ENCODE assay signal across 9 cellular contexts in genomic region chr17:7558544-7559306, GRCh38. TPM values are rescaled to one million over a fixed set of nuclear protein-coding genes. Genes with fewer than 3 reads are reported as not detected.
DNase-seq lines count a peak whose midpoint lies in the region; ATAC-seq, FAIRE-seq and TF ChIP-seq lines count a peak whose summit lies in the region.
"Had no signal": no experiment of that assay in that cellular context is flagged by ENCODE, and none has a peak within 500 bp of the region (broad histone marks: within the 10 kb centered on the region; RNA-seq: fewer than 3 reads in every experiment).

Gene TNFSF13 (plus strand): TSS chr17:7558750. CDS start chr17:7559040, 290 bp downstream.

- H3K27ac ChIP-seq in kidney (ENCODE audit: low read depth in 2 of 2, low read length in 2 of 2), result peak within 1 kb of the TSS; percentile 99 to 100

- FAIRE-seq in kidney (lab: Jason Lieb, UNC), result no peak
- FAIRE-seq: TTC549 had no signal

- H3K27me3 ChIP-seq in BE2C, result no peaks in the 10 kb centered on the region

- peaks cover 49% of the 10 kb centered on the region for H3K4me1 Mint-ChIP-seq in activated naive CD8-positive, alpha-beta T cell treated with anti-CD3 and anti-CD28 coated beads for 36 hours

- H3K4me3 Mint-ChIP-seq in activated naive CD8-positive, alpha-beta T cell treated with anti-CD3 and anti-CD28 coated beads for 36 hours, result peak within 1 kb of the TSS; percentile 78

- no peak for ATAC-seq in HG03097 (IDR thresholded peaks at IDR 0.05; ENCODE audit: low FRiP score, unreplicated experiment)

- peak within 1 kb of the TSS; percentile 67 to 92 for H3K9ac ChIP-seq in kidney (ENCODE audit: low read length in 2 of 2)

- DNase-seq in NCI-H1417 (lab: John Stamatoyannopoulos, UW) (peak in 2 of 3 experiments; percentile 30 to 42), NCI-H1417 treated with DMSO at 0.1 percent for 48 hours (lab: John Stamatoyannopoulos, UW) (no peak), kidney (peak; percentile 90), BE2C (no peak), NCI-H524 treated with DMSO at 0.1 percent for 48 hours (lab: John Stamatoyannopoulos, UW) (no peak)
- no peak for DNase-seq in activated naive CD8-positive, alpha-beta T cell treated with anti-CD3 and anti-CD28 coated beads for 36 hours

- no peak for TF ChIP-seq CTCF in kidney (IDR thresholded peaks at IDR 0.05; ENCODE audit: borderline replicate concordance, extremely low read depth, insufficient read depth)
- no peak for TF ChIP-seq CTCF in subcutaneous adipose tissue (IDR thresholded peaks at IDR 0.05; ENCODE audit: low read depth)
- no peak for TF ChIP-seq CTCF in BE2C (IDR thresholded peaks at IDR 0.05; ENCODE audit: low read depth, low read length)

- H3K9me3 ChIP-seq in kidney (ENCODE audit: control insufficient read depth in 1 of 2, low read length in 2 of 2) (no peaks in the 10 kb centered on the region), BE2C (no peaks in the 10 kb centered on the region)

- peaks cover 15% of the 10 kb centered on the region for H3K36me3 Mint-ChIP-seq in activated naive CD8-positive, alpha-beta T cell treated with anti-CD3 and anti-CD28 coated beads for 36 hours

- H3K27ac Mint-ChIP-seq in activated naive CD8-positive, alpha-beta T cell treated with anti-CD3 and anti-CD28 coated beads for 36 hours, result peak within 1 kb of the TSS; percentile 87

- no peaks in the 10 kb centered on the region for H3K9me3 Mint-ChIP-seq in activated naive CD8-positive, alpha-beta T cell treated with anti-CD3 and anti-CD28 coated beads for 36 hours

- intact Hi-C loops in kidney (cut with DNase I), result no loop called here

- no peaks in the 10 kb centered on the region for H3K27me3 Mint-ChIP-seq in activated naive CD8-positive, alpha-beta T cell treated with anti-CD3 and anti-CD28 coated beads for 36 hours

- H3K4me1 ChIP-seq in kidney (ENCODE audit: control insufficient read depth in 1 of 2, insufficient read depth in 1 of 2, low read depth in 1 of 2, low read length in 2 of 2) (peaks cover 35 to 45% of the 10 kb centered on the region in 2 donors), BE2C (no peaks in the 10 kb centered on the region; the same call in 1 of the 2 replicates)

- H3K36me3 ChIP-seq in kidney (ENCODE audit: control insufficient read depth in 1 of 2, insufficient read depth in 2 of 2, low read length in 2 of 2) (no peaks in the 10 kb centered on the region), BE2C (no peaks in the 10 kb centered on the region)

- H3K4me3 ChIP-seq in kidney (ENCODE audit: low read length in 2 of 2) (peak within 1 kb of the TSS; percentile 65 to 86), BE2C (ENCODE audit: low read depth, low read length) (no peak within 1 kb of the TSS)

RNA-seq across cellular contexts. Expression of gene TNFSF13, which starts in this region (rescaled TPM):
- total RNA-seq in activated naive CD8-positive, alpha-beta T cell treated with anti-CD3 and anti-CD28 coated beads for 36 hours, result 1 to 10 TPM; 6.3 to 7.3 TPM
- total RNA-seq in kidney, result 99.2 TPM
- 68.6 TPM for polyA plus RNA-seq in kidney (ENCODE audit: insufficient read depth, low read depth, low replicate concordance)
- 10 to 100 TPM; 22.8 to 69.5 (median 53.1) TPM for total RNA-seq in subcutaneous adipose tissue
- 1.5 TPM for polyA plus RNA-seq in BE2C (2012; ENCODE audit: insufficient read depth, insufficient read length, low read depth)

Comparison
In these comparisons a context has a peak if more than half of its experiments do, and no peak if none do; other contexts are left out.
1. DNase-seq: peak in NCI-H1417 (2 of 3) and kidney (single experiment); none in NCI-H1417 treated with DMSO at 0.1 percent for 48 hours (single experiment), activated naive CD8-positive, alpha-beta T cell treated with anti-CD3 and anti-CD28 coated beads for 36 hours (single experiment), BE2C (single experiment) and NCI-H524 treated with DMSO at 0.1 percent for 48 hours (single experiment).